Comparison of ENCODE assay signal across 15 cellular contexts in the genomic region with DNA sequence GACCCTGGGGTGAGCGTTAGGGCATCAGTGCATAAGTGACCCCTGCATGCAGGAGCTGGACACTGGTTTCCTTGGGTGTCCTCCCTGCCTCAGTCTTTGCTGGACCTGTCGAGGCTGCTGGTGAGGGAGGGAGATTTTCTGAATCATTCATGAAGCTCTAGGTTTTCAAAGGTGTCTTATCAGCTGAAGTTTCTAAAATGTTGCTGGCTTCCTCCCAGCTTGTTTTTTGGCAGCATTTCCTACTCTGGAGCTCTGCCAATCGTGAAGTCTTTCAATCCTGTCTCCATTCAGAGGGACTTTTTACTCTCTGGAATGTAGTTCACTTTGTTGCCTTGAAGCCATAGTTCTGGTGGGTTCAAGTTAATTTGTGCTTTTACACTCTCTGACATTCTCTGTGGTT. TPM values are rescaled to one million over a fixed set of nuclear protein-coding genes. Genes with fewer than 3 reads are reported as not detected.
DNase-seq lines count a peak whose midpoint lies in the region; ATAC-seq and TF ChIP-seq lines count a peak whose summit lies in the region.
"Had no signal": no experiment of that assay in that cellular context is flagged by ENCODE, and none has a peak within 500 bp of the region (broad histone marks: within the 10 kb centered on the region; RNA-seq: fewer than 3 reads in every experiment).

No MANE protein-coding gene starts in this region.

- no peak overlapping the region for H3K23ac ChIP-seq in mesenchymal stem cell (ENCODE audit: low read length in 2 of 2)

- H3F3A ChIP-seq in neural progenitor cell (ENCODE audit: low read depth) = no peaks in the 10 kb centered on the region

- no peak overlapping the region for H3K4me2 ChIP-seq in mesenchymal stem cell (ENCODE audit: low read length, poor library complexity, severe bottlenecking)
- no peak overlapping the region for H3K4me2 ChIP-seq in neural progenitor cell

- peak overlapping the region; percentile 3 for H4K91ac ChIP-seq in mesenchymal stem cell (ENCODE audit: low read length)

- H3K79me2 ChIP-seq in neural progenitor cell (ENCODE audit: low read depth) = no peaks in the 10 kb centered on the region

- no peak overlapping the region for H3K4ac ChIP-seq in mesenchymal stem cell (ENCODE audit: low read depth in 1 of 2, low read length in 2 of 2)

- peak overlapping the region; percentile 25 for H3K4me3 Mint-ChIP-seq in T-helper 2 cell treated with Interferon-gamma antibody and Interleukin-4, amounts not matched to agents 5 μg/mL and 100 μg/mL, for 36 hours
- H3K4me3 Mint-ChIP-seq in neural progenitor cell = no peak overlapping the region

- no peak overlapping the region for H3K18ac ChIP-seq in mesenchymal stem cell (ENCODE audit: low read depth in 1 of 2, low read length in 2 of 2)

- H3K14ac ChIP-seq in mesenchymal stem cell (ENCODE audit: low read length in 2 of 2) = no peak overlapping the region

- no peak overlapping the region for H3K9ac ChIP-seq in mesenchymal stem cell (ENCODE audit: low read length)
- H3K9ac ChIP-seq in neural progenitor cell = no peak overlapping the region

- no peaks in the 10 kb centered on the region for H4K20me1 ChIP-seq in neural progenitor cell (ENCODE audit: low read depth)

- H2AFZ ChIP-seq in mesenchymal stem cell (ENCODE audit: low read depth, low read length) (no peak overlapping the region), neural progenitor cell (replicated peaks) (no peak overlapping the region)

- no peak overlapping the region for H2BK12ac ChIP-seq in mesenchymal stem cell (ENCODE audit: low read length in 2 of 2)

- H3K9me3 ChIP-seq in mesenchymal stem cell (ENCODE audit: control insufficient read depth, low read length) (no peaks in the 10 kb centered on the region), neural progenitor cell (ENCODE audit: low read depth) (no peaks in the 10 kb centered on the region)

- no peak overlapping the region for H2AK5ac ChIP-seq in mesenchymal stem cell (ENCODE audit: low read length, severe bottlenecking)

- H3K36me3 Mint-ChIP-seq in T-helper 2 cell treated with Interferon-gamma antibody and Interleukin-4, amounts not matched to agents 5 μg/mL and 100 μg/mL, for 36 hours (ENCODE audit: low read depth) = peaks cover 2% of the 10 kb centered on the region
- H3K36me3 Mint-ChIP-seq in neural progenitor cell = no peaks in the 10 kb centered on the region

- H3K27ac Mint-ChIP-seq in T-helper 2 cell treated with Interferon-gamma antibody and Interleukin-4, amounts not matched to agents 5 μg/mL and 100 μg/mL, for 36 hours = peak overlapping the region; percentile 60
- no peak overlapping the region for H3K27ac Mint-ChIP-seq in neural progenitor cell

- no peaks in the 10 kb centered on the region for H3K79me1 ChIP-seq in mesenchymal stem cell (replicated peaks; ENCODE audit: low read length, poor library complexity, severe bottlenecking)

- H3K4me3 ChIP-seq in mesenchymal stem cell (ENCODE audit: insufficient read depth in 1 of 2, low read depth in 1 of 2, low read length in 2 of 2) (no peak overlapping the region), neural progenitor cell (no peak overlapping the region)

- H3K27ac ChIP-seq in mesenchymal stem cell (ENCODE audit: low read length, poor library complexity, severe bottlenecking) (no peak overlapping the region), neural progenitor cell (no peak overlapping the region)

- H3K4me1 Mint-ChIP-seq in T-helper 2 cell treated with Interferon-gamma antibody and Interleukin-4, amounts not matched to agents 5 μg/mL and 100 μg/mL, for 36 hours (ENCODE audit: low read depth) = peaks cover 16% of the 10 kb centered on the region
- H3K4me1 Mint-ChIP-seq in neural progenitor cell = no peaks in the 10 kb centered on the region

- 66% methylated on average over 3 of the region's 3 CpGs for WGBS in mesenchymal stem cell

- H3K27me3 Mint-ChIP-seq in T-helper 2 cell treated with Interferon-gamma antibody and Interleukin-4, amounts not matched to agents 5 μg/mL and 100 μg/mL, for 36 hours (ENCODE audit: low read depth) = peaks cover 16% of the 10 kb centered on the region
- peaks cover 6% of the 10 kb centered on the region for H3K27me3 Mint-ChIP-seq in neural progenitor cell (ENCODE audit: insufficient read depth, low read depth)

- H3K36me3 ChIP-seq in mesenchymal stem cell (ENCODE audit: control insufficient read depth in 1 of 2, insufficient read depth in 2 of 2, low read depth in 1 of 2, low read length in 2 of 2) (no peaks in the 10 kb centered on the region), neural progenitor cell (no peaks in the 10 kb centered on the region)

- H3K27me3 ChIP-seq in mesenchymal stem cell (ENCODE audit: control insufficient read depth in 1 of 2, insufficient read depth in 1 of 2, low read length in 2 of 2) = peaks cover 0 to 4% of the 10 kb centered on the region in 2 experiments
- H3K27me3 ChIP-seq in neural progenitor cell = no peaks in the 10 kb centered on the region

- peak; percentile 10 for DNase-seq in NCI-H2029 (lab: John Stamatoyannopoulos, UW)
- no peak for DNase-seq in NCI-H2029 treated with DMSO at 0.1 percent for 48 hours (lab: John Stamatoyannopoulos, UW)
- DNase-seq in T-helper 2 cell treated with Interferon-gamma antibody and Interleukin-4, amounts not matched to agents 5 μg/mL and 100 μg/mL, for 36 hours (ENCODE audit: low spot score) = no peak
- no peak for DNase-seq in mesenchymal stem cell
- DNase-seq in neural progenitor cell (ENCODE audit: low spot score) = no peak
- DNase-seq in OCI-M1 (lab: John Stamatoyannopoulos, UW) = no peak
- DNase-seq: activated CD4-positive, alpha-beta T cell treated with anti-CD3 and anti-CD28 coated beads for 4 hours; effector CD8-positive, alpha-beta T cell; NCI-H446; posterior cingulate gyrus; SIG-M5; stimulated activated CD4-positive, alpha-beta T cell treated with anti-CD3 and anti-CD28 coated beads, Interleukin-4, amount 100 ng/mL, for 1 hour had no signal

- H3K9me3 Mint-ChIP-seq in T-helper 2 cell treated with Interferon-gamma antibody and Interleukin-4, amounts not matched to agents 5 μg/mL and 100 μg/mL, for 36 hours = peaks cover 17% of the 10 kb centered on the region
- peaks cover 9% of the 10 kb centered on the region for H3K9me3 Mint-ChIP-seq in neural progenitor cell

- H2BK5ac ChIP-seq in mesenchymal stem cell (ENCODE audit: low read depth, low read length, poor library complexity, severe bottlenecking) = no peak overlapping the region

- H4K8ac ChIP-seq in mesenchymal stem cell (ENCODE audit: low read length) = no peak overlapping the region

- peak; percentile 29 for ATAC-seq in GM21723 (IDR thresholded peaks at IDR 0.05; ENCODE audit: unreplicated experiment)
- ATAC-seq in HG03571 (IDR thresholded peaks at IDR 0.05; ENCODE audit: unreplicated experiment) = no peak
- ATAC-seq: HepG2 had no signal

- no peak overlapping the region for H2BK15ac ChIP-seq in mesenchymal stem cell (ENCODE audit: low read depth, poor library complexity, severe bottlenecking)

- H3K4me1 ChIP-seq in mesenchymal stem cell (ENCODE audit: control insufficient read depth, insufficient read depth, low read depth, low read length) (no peaks in the 10 kb centered on the region), neural progenitor cell (peaks cover 5% of the 10 kb centered on the region)

- H2BK120ac ChIP-seq in mesenchymal stem cell (ENCODE audit: low read depth, low read length) = no peak overlapping the region

- no peak for TF ChIP-seq CTCF in neural progenitor cell (IDR thresholded peaks at IDR 0.05)

RNA-seq across cellular contexts. Expression of a gene that starts 23.8 kb away (rescaled TPM):
- 0.15 TPM for polyA plus RNA-seq in mesenchymal stem cell (2013, experiment 1 of 2)
- 0.08 TPM for polyA plus RNA-seq in mesenchymal stem cell (2013, experiment 2 of 2)
- 1.1 and 5.5 TPM in 2 replicates for total RNA-seq in neural progenitor cell (ENCODE audit: low replicate concordance)
- total RNA-seq: HepG2 had no signal
- polyA plus RNA-seq: HepG2 had no signal
